In the genomic region with DNA sequence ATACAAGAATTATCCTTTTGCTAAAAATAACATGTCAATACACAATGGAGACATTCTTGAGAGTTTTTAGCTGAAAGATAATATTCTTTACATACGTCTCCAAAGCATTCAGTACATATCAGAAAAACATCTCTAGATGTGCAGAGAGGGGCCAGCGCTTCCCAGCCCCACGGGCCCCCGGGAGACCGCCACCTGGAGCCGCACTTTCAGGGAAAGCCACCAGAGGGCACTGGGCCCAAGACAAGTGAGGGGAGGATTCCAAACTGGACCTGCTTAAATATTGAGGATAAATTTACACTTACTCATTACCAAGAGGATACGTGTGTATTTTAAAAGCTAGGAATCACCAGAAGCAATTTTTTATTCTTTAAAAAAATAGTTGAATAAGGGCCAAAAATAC, we compare ENCODE assay signal across 12 cellular contexts.
DNase-seq lines count a peak whose midpoint lies in the region; ATAC-seq and TF ChIP-seq lines count a peak whose summit lies in the region.
"Had no signal": no experiment of that assay in that cellular context is flagged by ENCODE, and none has a peak within 500 bp of the region (broad histone marks: within the 10 kb centered on the region; RNA-seq: fewer than 3 reads in every experiment).

No MANE protein-coding gene starts in this region.

- no peak overlapping the region for H3K27ac ChIP-seq in SK-N-SH (ENCODE audit: low read depth in 2 of 2, low read length in 1 of 2)
- H3K27ac ChIP-seq in HL-60 (replicated peaks): no peak overlapping the region
- H3K27ac ChIP-seq: parathyroid adenoma had no signal

- H4K20me1 ChIP-seq in SK-N-SH (ENCODE audit: insufficient read depth): no peaks in the 10 kb centered on the region

- BruUV-seq in Calu3 (replicated peaks; lab: Mats Ljungman, UMichigan): no TSS peak

- H3K4me1 Mint-ChIP-seq in nephron (no peaks in the 10 kb centered on the region), Calu3 (ENCODE audit: low read depth, unreplicated experiment) (no peaks in the 10 kb centered on the region)
- H3K4me1 Mint-ChIP-seq: activated B cell treated with CpG ODN at 0.5 μM for 24 hours, B cell had no signal

- H3K9ac ChIP-seq in SK-N-SH: no peak overlapping the region
- H3K9ac ChIP-seq: parathyroid adenoma had no signal

- no peaks in the 10 kb centered on the region for H3K36me3 ChIP-seq in SK-N-SH (replicated peaks in 1 of 2; ENCODE audit: control insufficient read depth in 1 of 2, insufficient read depth in 2 of 2, low read length in 1 of 2)

- no peaks in the 10 kb centered on the region for H3K27me3 Mint-ChIP-seq in nephron (ENCODE audit: low read depth)
- no peaks in the 10 kb centered on the region for H3K27me3 Mint-ChIP-seq in Calu3 (ENCODE audit: unreplicated experiment)

- intact Hi-C loops in Calu3 (cut with micrococcal nuclease; ENCODE audit: unreplicated experiment): no loop called here

- H3K9me3 Mint-ChIP-seq in nephron (no peaks in the 10 kb centered on the region), Calu3 (ENCODE audit: low read depth, unreplicated experiment) (peaks cover 16% of the 10 kb centered on the region)
- H3K9me3 Mint-ChIP-seq: activated B cell treated with CpG ODN at 0.5 μM for 24 hours had no signal

- H3K36me3 Mint-ChIP-seq in nephron (ENCODE audit: low read depth): no peaks in the 10 kb centered on the region
- no peaks in the 10 kb centered on the region for H3K36me3 Mint-ChIP-seq in Calu3 (ENCODE audit: insufficient read depth, unreplicated experiment)

- no peak overlapping the region for H3K4me2 ChIP-seq in SK-N-SH

- no peaks in the 10 kb centered on the region for H3K79me2 ChIP-seq in SK-N-SH (ENCODE audit: insufficient read depth)
- H3K79me2 ChIP-seq: parathyroid adenoma had no signal

- peak; percentile 26; the same call in 1 of the 2 replicates for TF ChIP-seq RAD21 in SK-N-SH (IDR thresholded peaks at IDR 0.05; ENCODE audit: low read length)

- no peak overlapping the region for H3K27ac Mint-ChIP-seq in nephron
- H3K27ac Mint-ChIP-seq in Calu3 (ENCODE audit: unreplicated experiment): no peak overlapping the region
- H3K27ac Mint-ChIP-seq: activated B cell treated with CpG ODN at 0.5 μM for 24 hours, B cell had no signal

- in situ Hi-C loops in astrocyte of the spinal cord (cut with HindIII; ENCODE audit: low sequenced_read_pairs): no loop called here

- no peak overlapping the region for H2AFZ ChIP-seq in SK-N-SH (ENCODE audit: low read depth)
- H2AFZ ChIP-seq: parathyroid adenoma had no signal

- TF ChIP-seq CTCF in SK-N-SH (IDR thresholded peaks at IDR 0.05): peak; percentile 45
- peak; percentile 46 for TF ChIP-seq CTCF in HL-60 (IDR thresholded peaks at IDR 0.05; ENCODE audit: insufficient read depth, low read length)
- TF ChIP-seq CTCF in astrocyte of the spinal cord (IDR thresholded peaks at IDR 0.05; ENCODE audit: low read depth, low read length): peak; percentile 26
- peak; percentile 54 to 72 (median 71) for TF ChIP-seq CTCF in nephron (IDR thresholded peaks at IDR 0.05; ENCODE audit: unreplicated experiment in 3 of 3)
- TF ChIP-seq CTCF in Calu3 (IDR thresholded peaks at IDR 0.05; ENCODE audit: unreplicated experiment): no peak

- TF ChIP-seq EP300 in SK-N-SH (IDR thresholded peaks at IDR 0.05; ENCODE audit: borderline replicate concordance in 1 of 2, low read depth in 1 of 2, low read length in 1 of 2): no peak

- peak; percentile 53 for DNase-seq in SK-N-SH
- no peak for DNase-seq in HL-60 (ENCODE audit: low read depth in 1 of 2, low spot score in 1 of 2)
- DNase-seq in astrocyte of the spinal cord (ENCODE audit: low read depth, low spot score): no peak
- DNase-seq in Calu3: no peak
- no peak for DNase-seq in NCI-H2227 treated with DMSO at 0.1 percent for 48 hours (lab: John Stamatoyannopoulos, UW)
- DNase-seq: activated B cell treated with CpG ODN at 0.5 μM for 24 hours, NCI-H2171 treated with DMSO at 0.1 percent for 48 hours had no signal

- CTCF ChIA-PET in SK-N-SH (lab: Yijun Ruan, JAX): interaction anchor here (0.8 to 2.1 kb wide), 9 partner anchors 9 to 1237 kb away, joined by 3 to 8 read pairs (median 3); no protein-coding TSS in a partner anchor
- CTCF ChIA-PET in Calu3 (lab: Charles Lee): no interaction called here

- no peak for ATAC-seq in SK-N-SH treated with all-trans-retinoic acid at 6 μM for 48 hours
- no peak for ATAC-seq in GM19463 (IDR thresholded peaks at IDR 0.05; ENCODE audit: unreplicated experiment)

- H3K4me1 ChIP-seq in SK-N-SH (ENCODE audit: control insufficient read depth in 1 of 2, insufficient read depth in 2 of 2, low read depth in 1 of 2, low read length in 1 of 2): no peaks in the 10 kb centered on the region
- H3K4me1 ChIP-seq: parathyroid adenoma had no signal

- no peaks in the 10 kb centered on the region for H3F3A ChIP-seq in SK-N-SH (replicated peaks; ENCODE audit: insufficient read depth)

- H3K27me3 ChIP-seq in SK-N-SH (ENCODE audit: insufficient read depth) (no peaks in the 10 kb centered on the region), HL-60 (ENCODE audit: insufficient read depth, poor library complexity, severe bottlenecking) (peaks cover 9% of the 10 kb centered on the region)

- H3K9me2 ChIP-seq in SK-N-SH: no peaks in the 10 kb centered on the region

- H3K9me3 ChIP-seq in SK-N-SH: no peaks in the 10 kb centered on the region

- H3K4me3 ChIP-seq in SK-N-SH (ENCODE audit: low read depth in 2 of 2, low read length in 1 of 2) (no peak overlapping the region), HL-60 (replicated peaks; ENCODE audit: insufficient read depth, low read length) (no peak overlapping the region), astrocyte of the spinal cord (ENCODE audit: low read depth, low read length) (no peak overlapping the region)

- H3K4me3 Mint-ChIP-seq in nephron: no peak overlapping the region
- H3K4me3 Mint-ChIP-seq in Calu3 (ENCODE audit: low read depth, unreplicated experiment): no peak overlapping the region
- H3K4me3 Mint-ChIP-seq: activated B cell treated with CpG ODN at 0.5 μM for 24 hours, B cell had no signal

- POLR2A ChIA-PET in SK-N-SH (lab: Yijun Ruan, JAX): no interaction called here

- WGBS in SK-N-SH (ENCODE audit: low lambda C conversion rate): 3% methylated on average over 7 of the region's 7 CpGs

TF ChIP-seq in SK-N-SH, 30 proteins besides CTCF, POLR2A, EP300 and RAD21 (continues in another document):
- no peak for TF ChIP-seq ZBTB33 (IDR thresholded peaks at IDR 0.05; ENCODE audit: borderline replicate concordance, low read depth)
- TF ChIP-seq CHD2 (IDR thresholded peaks at IDR 0.05; ENCODE audit: low read length, partially characterized antibody): no peak
- TF ChIP-seq MAX (IDR thresholded peaks at IDR 0.05; ENCODE audit: low read depth): no peak
- TF ChIP-seq TCF12 (IDR thresholded peaks at IDR 0.05): no peak
- TF ChIP-seq FOXJ3 (CRISPR knock-in tag; IDR thresholded peaks at IDR 0.05): no peak
- TF ChIP-seq GATA2 (CRISPR knock-in tag; IDR thresholded peaks at IDR 0.05): no peak

TF ChIP-seq in SK-N-SH treated with all-trans-retinoic acid at 6 μM for 48 hours, 23 proteins besides CTCF, POLR2A, EP300 and RAD21 (continues in another document):
- TF ChIP-seq CSDC2 (CRISPR knock-in tag; IDR thresholded peaks at IDR 0.05) (no peak), TCF4 (CRISPR knock-in tag; IDR thresholded peaks at IDR 0.05; ENCODE audit: borderline replicate concordance) (no peak), BACH2 (CRISPR knock-in tag; IDR thresholded peaks at IDR 0.05; ENCODE audit: borderline replicate concordance) (no peak), OSR1 (CRISPR knock-in tag; IDR thresholded peaks at IDR 0.05) (no peak), ZNF70 (CRISPR knock-in tag; IDR thresholded peaks at IDR 0.05) (no peak), CSRNP3 (CRISPR knock-in tag; IDR thresholded peaks at IDR 0.05) (no peak), ARNTL (CRISPR knock-in tag; IDR thresholded peaks at IDR 0.05; ENCODE audit: borderline replicate concordance, low read depth) (no peak), SNAI2 (CRISPR knock-in tag; IDR thresholded peaks at IDR 0.05) (no peak), ZNF565 (CRISPR knock-in tag; conservative IDR thresholded peaks at IDR 0.05; ENCODE audit: low read depth) (no peak), ZNF8 (CRISPR knock-in tag; IDR thresholded peaks at IDR 0.05) (no peak)
- TF ChIP-seq, protein P1, sequence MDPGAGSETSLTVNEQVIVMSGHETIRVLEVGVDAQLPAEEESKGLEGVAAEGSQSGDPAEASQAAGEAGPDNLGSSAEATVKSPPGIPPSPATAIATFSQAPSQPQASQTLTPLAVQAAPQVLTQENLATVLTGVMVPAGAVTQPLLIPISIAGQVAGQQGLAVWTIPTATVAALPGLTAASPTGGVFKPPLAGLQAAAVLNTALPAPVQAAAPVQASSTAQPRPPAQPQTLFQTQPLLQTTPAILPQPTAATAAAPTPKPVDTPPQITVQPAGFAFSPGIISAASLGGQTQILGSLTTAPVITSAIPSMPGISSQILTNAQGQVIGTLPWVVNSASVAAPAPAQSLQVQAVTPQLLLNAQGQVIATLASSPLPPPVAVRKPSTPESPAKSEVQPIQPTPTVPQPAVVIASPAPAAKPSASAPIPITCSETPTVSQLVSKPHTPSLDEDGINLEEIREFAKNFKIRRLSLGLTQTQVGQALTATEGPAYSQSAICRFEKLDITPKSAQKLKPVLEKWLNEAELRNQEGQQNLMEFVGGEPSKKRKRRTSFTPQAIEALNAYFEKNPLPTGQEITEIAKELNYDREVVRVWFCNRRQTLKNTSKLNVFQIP (CRISPR knock-in tag; IDR thresholded peaks at IDR 0.05; ENCODE audit: borderline replicate concordance, low read depth): no peak
